Comparison of ENCODE assay signal across 29 cellular contexts in the genomic region with DNA sequence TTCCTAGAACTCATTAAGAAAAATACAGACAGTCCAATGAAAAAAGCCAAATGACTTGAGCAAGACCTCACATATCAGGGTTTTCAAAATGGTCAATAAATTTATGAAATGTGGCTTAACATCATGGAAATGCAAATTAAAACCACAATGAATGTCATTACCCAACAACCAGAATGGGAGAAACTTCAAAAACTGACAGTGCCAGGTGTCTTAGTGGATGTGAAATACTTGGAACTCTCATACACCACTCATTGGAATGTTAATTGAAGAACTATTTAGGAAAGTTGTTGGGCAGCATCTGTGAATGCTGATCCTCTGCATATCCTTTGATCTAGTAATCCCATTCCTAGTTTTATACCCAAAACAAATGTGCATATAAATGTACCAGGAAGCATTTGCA.
"Had no signal": no experiment of that assay in that cellular context is flagged by ENCODE, and none has a peak within 500 bp of the region (broad histone marks: within the 10 kb centered on the region; RNA-seq: fewer than 3 reads in every experiment).

No MANE protein-coding gene starts in this region.

- H3K27me3 ChIP-seq: adrenal gland, body of pancreas, esophagus muscularis mucosa had no signal

- FAIRE-seq: colon had no signal

- H3K4me3 ChIP-seq: adrenal gland, body of pancreas, esophagus muscularis mucosa had no signal

- DNase-seq: activated CD4-positive, alpha-beta memory T cell treated with anti-CD3 and anti-CD28 coated beads for 36 hours; activated CD4-positive, alpha-beta T cell treated with anti-CD3 and anti-CD28 coated beads for 36 hours; activated CD4-positive, alpha-beta T cell treated with anti-CD3 and anti-CD28 coated beads, Interleukin-2, amount 10 ng/mL, durations not matched to agents 24 days and 14 days; activated CD4-positive, CD25-positive, alpha-beta regulatory T cell; activated CD4-positive, CD25-positive, alpha-beta regulatory T cell treated with anti-CD3 and anti-CD28 coated beads, Interleukin-2, amount 50 U/mL, for 72 hours; activated CD8-positive, alpha-beta memory T cell treated with anti-CD3 and anti-CD28 coated beads, Interleukin-2, amount 10 ng/mL, durations not matched to agents 7 days and 5 days; activated CD8-positive, alpha-beta memory T cell treated with anti-CD3 and anti-CD28 coated beads, Interleukin-2, amount 50 U/mL, for 4 hours; activated CD8-positive, alpha-beta T cell treated with anti-CD3 and anti-CD28 coated beads, Interleukin-2, amount 10 ng/mL, durations not matched to agents 7 days and 5 days; activated effector memory CD4-positive, alpha-beta T cell treated with anti-CD3 and anti-CD28 coated beads, Interleukin-2, amount 50 U/mL, for 16 hours; activated naive CD4-positive, alpha-beta T cell treated with anti-CD3 and anti-CD28 coated beads for 36 hours; activated naive CD8-positive, alpha-beta T cell treated with anti-CD3 and anti-CD28 coated beads for 36 hours; activated naive CD8-positive, alpha-beta T cell treated with anti-CD3 and anti-CD28 coated beads, Interleukin-2, amount 50 U/mL, for 24 hours; activated T-cell treated with anti-CD3 and anti-CD28 coated beads, Interleukin-2, amount 50 U/mL, for 1 hour; activated T-cell treated with anti-CD3 and anti-CD28 coated beads, Interleukin-2, amount 50 U/mL, for 48 hours; adrenal gland; amygdala; aorta; body of pancreas; caudate nucleus; cortex of kidney; dermis blood vessel endothelial cell; effector CD4-positive, alpha-beta T cell; effector memory CD8-positive, alpha-beta T cell; erythroblast; foreskin melanocyte; head of caudate nucleus; T-helper 17 cell had no signal

- H3K27ac ChIP-seq: adrenal gland, body of pancreas, esophagus muscularis mucosa had no signal

- ATAC-seq: activated CD4-positive, alpha-beta T cell treated with anti-CD3 and anti-CD28 coated beads for 36 hours; activated CD8-positive, alpha-beta memory T cell treated with anti-CD3 and anti-CD28 coated beads, Interleukin-2, amount 10 ng/mL, durations not matched to agents 7 days and 5 days; activated CD8-positive, alpha-beta T cell treated with anti-CD3 and anti-CD28 coated beads, Interleukin-2, amount 10 ng/mL, durations not matched to agents 7 days and 5 days; activated naive CD8-positive, alpha-beta T cell treated with anti-CD3 and anti-CD28 coated beads, Interleukin-2, amount 50 U/mL, for 24 hours; body of pancreas; effector memory CD8-positive, alpha-beta T cell; T-helper 17 cell had no signal

- H3K9me3 ChIP-seq: adrenal gland, body of pancreas, esophagus muscularis mucosa had no signal

- H3K4me1 ChIP-seq: adrenal gland, esophagus muscularis mucosa had no signal

- H3K36me3 ChIP-seq: adrenal gland, esophagus muscularis mucosa had no signal
